In genomic region chr1:38873027-38873969, GRCh38 we compare ENCODE assay signal across 8 cellular contexts. TPM values are rescaled to one million over a fixed set of nuclear protein-coding genes. Genes with fewer than 3 reads are reported as not detected.
DNase-seq lines count a peak whose midpoint lies in the region; ATAC-seq and TF ChIP-seq lines count a peak whose summit lies in the region.

Gene MYCBP (minus strand): TSS chr1:38873348. CDS start chr1:38873305, 43 bp downstream.

- H3K36me3 ChIP-seq in rectal smooth muscle tissue (ENCODE audit: control insufficient read depth, insufficient read depth, low read length) = no peaks in the 10 kb centered on the region
- H3K36me3 ChIP-seq in aorta (ENCODE audit: control insufficient read depth in 1 of 2, insufficient read depth in 2 of 2, low read length in 1 of 2) = no peaks in the 10 kb centered on the region

- ATAC-seq in GM18505 (IDR thresholded peaks at IDR 0.05; ENCODE audit: unreplicated experiment) (peak; percentile 96), HG02973 (IDR thresholded peaks at IDR 0.05; ENCODE audit: unreplicated experiment) (peak; percentile 95), aorta (ENCODE audit: low FRiP score) (peak; percentile 98)

- peaks cover 5% of the 10 kb centered on the region for H3K4me1 ChIP-seq in rectal smooth muscle tissue (ENCODE audit: control insufficient read depth, insufficient read depth, low read length)
- H3K4me1 ChIP-seq in aorta (ENCODE audit: control insufficient read depth in 1 of 2, insufficient read depth in 2 of 2, low read length in 2 of 2) = peaks cover 0 to 4% of the 10 kb centered on the region in 2 donors

- intact Hi-C loops in aorta (cut with DNase I) = loop anchor here (10.0 kb wide), 2 partner anchors 122 to 222 kb away; partner anchors contain the start of gene AKIRIN1 (in 1 of the 2)

- H3K4me3 ChIP-seq in astrocyte of the cerebellum (ENCODE audit: low read depth, low read length) (peak within 1 kb of the TSS; percentile 73), rectal smooth muscle tissue (ENCODE audit: low read length) (peak within 1 kb of the TSS; percentile 90), aorta (ENCODE audit: low read length in 2 of 2) (peak within 1 kb of the TSS; percentile 62 to 64)

- peak within 1 kb of the TSS; percentile 83 for H3K9ac ChIP-seq in rectal smooth muscle tissue (ENCODE audit: low read length)

- H3K27me3 ChIP-seq in rectal smooth muscle tissue (ENCODE audit: control insufficient read depth, insufficient read depth, low read length) (no peaks in the 10 kb centered on the region), aorta (ENCODE audit: control insufficient read depth in 1 of 2, insufficient read depth in 2 of 2, low read length in 1 of 2) (no peaks in the 10 kb centered on the region)

- in situ Hi-C loops in astrocyte of the cerebellum (cut with HindIII; ENCODE audit: low sequenced_read_pairs) = loop anchor here (25.0 kb wide), 1 partner anchor 214 kb away; no protein-coding TSS in a partner anchor

- TF ChIP-seq CTCF in astrocyte of the cerebellum (IDR thresholded peaks at IDR 0.05; ENCODE audit: low read depth, low read length, missing control alignments) = no peak

- H3K9me3 ChIP-seq in aorta (ENCODE audit: control insufficient read depth, low read length) = no peaks in the 10 kb centered on the region

- peak; percentile 100 for DNase-seq in NCI-H2029 (lab: John Stamatoyannopoulos, UW)
- peak; percentile 95 for DNase-seq in T-helper 22 cell (ENCODE audit: low read depth)
- peak; percentile 87 for DNase-seq in astrocyte of the cerebellum (ENCODE audit: low read depth)
- DNase-seq in hepatic stellate cell (ENCODE audit: low spot score) = peak; percentile 99
- peak; percentile 97 to 99 for DNase-seq in aorta

- WGBS in aorta, 2 donors = 0% methylated on average over 63 to 69 of the region's 69 CpGs

- peak; percentile 91 for TF ChIP-seq POLR2A in GM18505 (IDR thresholded peaks at IDR 0.05; ENCODE audit: borderline replicate concordance, extremely low read depth, insufficient read depth, insufficient read length)

- H3K27ac ChIP-seq in rectal smooth muscle tissue (ENCODE audit: low read depth, low read length) (peak within 1 kb of the TSS; percentile 36), aorta (ENCODE audit: low read depth in 1 of 2, low read length in 2 of 2) (no peak within 1 kb of the TSS)

RNA-seq across cellular contexts. Expression of gene MYCBP, which starts in this region (rescaled TPM):
- 10 to 100 TPM; 11.9 to 13.6 TPM for total RNA-seq in aorta
- polyA plus RNA-seq in aorta = 10 to 100 TPM; 11.6 to 11.7 TPM
